In genomic region chr20:47264137-47264810, GRCh38 we compare ENCODE assay signal across 2 cellular contexts.
TF ChIP-seq lines count a peak whose summit lies in the region.

No MANE protein-coding gene starts in this region.

TF ChIP-seq in K562, 482 proteins besides CTCF, POLR2A, EP300 and RAD21:
- 0 out of 2 replicates have a peak, but pooled peaks have one; percentile 15 for TF ChIP-seq CEBPB (tag; IDR thresholded peaks at IDR 0.05)
- peak in 1 of 3 experiments; percentile 88; a peak in 2 of 6 replicates for TF ChIP-seq ZBTB11 (CRISPR knock-in tag; IDR thresholded peaks at IDR 0.05)

TF ChIP-seq in HepG2, 621 proteins besides CTCF, POLR2A, EP300 and RAD21:
- TF ChIP-seq TBX2 (CRISPR knock-in tag; IDR thresholded peaks at IDR 0.05; ENCODE audit: borderline replicate concordance), result 0 out of 2 replicates have a peak, but pooled peaks have one; percentile 21
